26 cellular contexts compared by ENCODE assay signal in the genomic region with DNA sequence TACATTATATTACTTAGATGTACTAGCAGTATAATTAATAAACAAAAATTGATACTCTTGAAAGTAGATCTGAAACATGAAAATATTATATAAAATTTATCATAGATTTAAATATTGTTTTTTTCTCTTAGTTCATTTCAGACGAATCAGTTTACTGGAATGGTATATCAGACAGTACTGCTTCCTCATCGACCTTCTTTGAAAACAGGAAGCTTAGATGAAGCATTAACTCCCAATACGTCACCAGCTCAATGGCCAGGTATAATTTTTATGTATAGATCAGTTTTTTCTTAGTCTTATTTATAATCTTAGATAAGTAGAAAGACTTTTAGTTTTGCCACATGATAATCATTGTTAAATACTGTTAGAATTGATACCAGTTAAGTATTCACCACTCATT.
"Had no signal": no experiment of that assay in that cellular context is flagged by ENCODE, and none has a peak within 500 bp of the region (broad histone marks: within the 10 kb centered on the region; RNA-seq: fewer than 3 reads in every experiment).

No MANE protein-coding gene starts in this region.

- H3K27me3 Mint-ChIP-seq: central memory CD8-positive, alpha-beta T cell; dendritic cell treated with granulocyte-macrophage colony-stimulating factor and Interleukin-4, amounts not matched to agents 40 ng/mL and 50 ng/mL, for 4 days; effector memory CD8-positive, alpha-beta T cell had no signal

- H3K4me1 Mint-ChIP-seq: neural crest cell; stimulated activated effector memory CD8-positive, alpha-beta T cell treated with anti-CD3 and anti-CD28 coated beads, Interleukin-12 subunit alpha, Interleukin-12 subunit beta, amount 100 ng/mL, for 72 hours had no signal

- H3K4me3 Mint-ChIP-seq: central memory CD8-positive, alpha-beta T cell; dendritic cell treated with granulocyte-macrophage colony-stimulating factor and Interleukin-4, amounts not matched to agents 40 ng/mL and 50 ng/mL, for 4 days; effector memory CD8-positive, alpha-beta T cell; natural killer cell; neural crest cell; stimulated activated effector memory CD8-positive, alpha-beta T cell treated with anti-CD3 and anti-CD28 coated beads, Interleukin-12 subunit alpha, Interleukin-12 subunit beta, amount 100 ng/mL, for 72 hours had no signal

- H3K27ac Mint-ChIP-seq: dendritic cell treated with granulocyte-macrophage colony-stimulating factor and Interleukin-4, amounts not matched to agents 40 ng/mL and 50 ng/mL, for 4 days; effector memory CD8-positive, alpha-beta T cell; natural killer cell; stimulated activated effector memory CD8-positive, alpha-beta T cell treated with anti-CD3 and anti-CD28 coated beads, Interleukin-12 subunit alpha, Interleukin-12 subunit beta, amount 100 ng/mL, for 72 hours had no signal

- H3K4me3 ChIP-seq: colonic mucosa, esophagus squamous epithelium, prostate gland, sigmoid colon, testis, tibial artery, upper lobe of left lung had no signal

- H3K4me1 ChIP-seq: colonic mucosa, esophagus squamous epithelium, prostate gland, testis, tibial artery, upper lobe of left lung had no signal

- ATAC-seq: effector memory CD8-positive, alpha-beta T cell; left lobe of liver; natural killer cell; right cardiac atrium; stimulated activated effector memory CD8-positive, alpha-beta T cell treated with anti-CD3 and anti-CD28 coated beads, Interleukin-12 subunit alpha, Interleukin-12 subunit beta, amount 100 ng/mL, for 72 hours; stimulated activated naive CD8-positive, alpha-beta T cell treated with anti-CD3 and anti-CD28 coated beads, Interleukin-15, Interleukin-2, amounts not matched to agents 100 U/mL and 50 U/mL, for 24 hours had no signal

- H3K9me3 ChIP-seq: colonic mucosa, esophagus squamous epithelium, neutrophil, prostate gland, sigmoid colon, testis, tibial artery, upper lobe of left lung had no signal

- H3K27ac ChIP-seq: colonic mucosa, esophagus squamous epithelium, neutrophil, parathyroid adenoma, sigmoid colon, testis, tibial artery, upper lobe of left lung had no signal

- DNase-seq: colonic mucosa; effector memory CD8-positive, alpha-beta T cell; erythroblast; esophagus squamous epithelium; foreskin melanocyte; head of caudate nucleus; mesendoderm; midbrain; natural killer cell; right cardiac atrium; sigmoid colon; stimulated activated CD4-positive, alpha-beta T cell treated with anti-CD3 and anti-CD28 coated beads, Interleukin-2, amount 100 ng/mL, for 24 hours; stimulated activated CD4-positive, alpha-beta T cell treated with anti-CD3 and anti-CD28 coated beads, Interleukin-4, amount 100 ng/mL, for 24 hours; stimulated activated naive CD8-positive, alpha-beta T cell treated with anti-CD3 and anti-CD28 coated beads, Interleukin-15, Interleukin-2, amounts not matched to agents 100 U/mL and 50 U/mL, for 24 hours; substantia nigra; testis; tibial artery; upper lobe of left lung had no signal

- H3K9me3 Mint-ChIP-seq: central memory CD8-positive, alpha-beta T cell; dendritic cell treated with granulocyte-macrophage colony-stimulating factor and Interleukin-4, amounts not matched to agents 40 ng/mL and 50 ng/mL, for 4 days; effector memory CD8-positive, alpha-beta T cell; natural killer cell; neural crest cell; stimulated activated effector memory CD8-positive, alpha-beta T cell treated with anti-CD3 and anti-CD28 coated beads, Interleukin-12 subunit alpha, Interleukin-12 subunit beta, amount 100 ng/mL, for 72 hours had no signal

- H3K36me3 ChIP-seq: colonic mucosa, prostate gland had no signal

- H3K27me3 ChIP-seq: colonic mucosa, esophagus squamous epithelium, neutrophil, sigmoid colon, testis, tibial artery, upper lobe of left lung had no signal

- H3K36me3 Mint-ChIP-seq: natural killer cell had no signal
